ENCODE assay signal across 8 cellular contexts in genomic region chr3:11803977-11804903, GRCh38. TPM values are rescaled to one million over a fixed set of nuclear protein-coding genes. Genes with fewer than 3 reads are reported as not detected.
DNase-seq lines count a peak whose midpoint lies in the region; ATAC-seq and TF ChIP-seq lines count a peak whose summit lies in the region.

No MANE protein-coding gene starts in this region.

- no peak overlapping the region for H3K4me3 ChIP-seq in cardiac muscle cell

- peaks cover 51% of the 10 kb centered on the region for H3K36me3 Mint-ChIP-seq in progenitor cell of endocrine pancreas (ENCODE audit: insufficient read depth)

- DNase-seq in cardiac muscle cell (ENCODE audit: low read depth in 1 of 2, low spot score in 1 of 2) (peak; percentile 67 to 78), cardiac septum (ENCODE audit: low spot score) (no peak), NOMO-1 treated with dmso at 0.1 percent for 144 hours (lab: John Stamatoyannopoulos, UW; ENCODE audit: unreplicated experiment) (peak; percentile 49), globus pallidus (ENCODE audit: low spot score) (peak; percentile 45), progenitor cell of endocrine pancreas (ENCODE audit: low spot score, unreplicated experiment) (peak; percentile 11)
- DNase-seq in activated gamma-delta T cell treated with anti-CD3 and anti-CD28 coated beads, Interleukin-2, amount 50 U/mL, for 16 hours (ENCODE audit: low read depth), result peak; percentile 3

- peak; percentile 73 for ATAC-seq in HG03066 (IDR thresholded peaks at IDR 0.05; ENCODE audit: low read depth, unreplicated experiment)
- no peak for ATAC-seq in GM21360 (IDR thresholded peaks at IDR 0.05; ENCODE audit: unreplicated experiment)

- H3K27ac ChIP-seq in cardiac muscle cell, result no peak overlapping the region

- no peak overlapping the region for H3K27ac Mint-ChIP-seq in progenitor cell of endocrine pancreas

- no peaks in the 10 kb centered on the region for H3K27me3 Mint-ChIP-seq in progenitor cell of endocrine pancreas

- peaks cover 23% of the 10 kb centered on the region for H3K36me3 ChIP-seq in cardiac muscle cell

- no peaks in the 10 kb centered on the region for H3K27me3 ChIP-seq in cardiac muscle cell

- H3K9me3 ChIP-seq in cardiac muscle cell (ENCODE audit: low read depth), result no peaks in the 10 kb centered on the region

- no peaks in the 10 kb centered on the region for H3K4me1 ChIP-seq in cardiac muscle cell (ENCODE audit: low read depth)

- no peak overlapping the region for H3K4me3 Mint-ChIP-seq in progenitor cell of endocrine pancreas (ENCODE audit: low read depth)

- intact Hi-C loops in cardiac septum (cut with DNase I), result loop anchor here (1.0 to 10.0 kb wide), 3 partner anchors 149 to 425 kb away; no protein-coding TSS in a partner anchor

- TF ChIP-seq CTCF in cardiac muscle cell (IDR thresholded peaks at IDR 0.05; ENCODE audit: low read depth, low read length) (peak; percentile 69), progenitor cell of endocrine pancreas (IDR thresholded peaks at IDR 0.05; ENCODE audit: unreplicated experiment) (peak; percentile 83)

- H3K9me3 Mint-ChIP-seq in progenitor cell of endocrine pancreas (ENCODE audit: low read depth), result peaks cover 7% of the 10 kb centered on the region

- peaks cover 4% of the 10 kb centered on the region for H3K4me1 Mint-ChIP-seq in progenitor cell of endocrine pancreas (ENCODE audit: low read depth)

RNA-seq across cellular contexts. Expression of gene TAMM41, which starts 42.4 kb away (rescaled TPM):
- total RNA-seq in cardiac muscle cell (11.5 and 17.4 TPM in 2 replicates), cardiac septum (12.0 TPM), progenitor cell of endocrine pancreas (30.5 and 33.3 TPM in 2 replicates)
- polyA plus RNA-seq in cardiac muscle cell, result 31.4 and 33.2 TPM in 2 replicates
